In the genomic region with DNA sequence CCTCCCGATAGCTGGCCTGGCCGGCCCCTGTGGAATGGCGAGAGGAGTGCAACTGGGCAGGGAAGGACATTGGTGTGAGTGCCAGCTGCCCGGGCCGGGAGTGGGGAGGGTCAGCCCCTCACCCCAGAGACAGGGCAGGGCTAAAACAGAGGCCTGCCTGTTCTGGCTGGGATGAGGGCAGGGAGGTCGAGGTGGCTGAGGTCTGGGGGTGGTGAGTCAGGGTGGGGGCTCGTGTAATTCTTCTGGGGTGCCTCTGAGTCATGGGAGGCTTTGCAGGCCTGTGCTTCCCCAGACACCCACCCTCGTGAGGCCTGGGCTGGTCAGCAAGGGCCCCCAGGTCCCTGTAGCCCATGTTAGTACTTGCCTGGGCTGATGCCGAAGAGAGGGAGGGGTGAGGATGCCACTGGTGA, we compare ENCODE assay signal across 16 cellular contexts. TPM values are rescaled to one million over a fixed set of nuclear protein-coding genes. Genes with fewer than 3 reads are reported as not detected.
DNase-seq lines count a peak whose midpoint lies in the region; FAIRE-seq and TF ChIP-seq lines count a peak whose summit lies in the region.
"Had no signal": no experiment of that assay in that cellular context is flagged by ENCODE, and none has a peak within 500 bp of the region (broad histone marks: within the 10 kb centered on the region; RNA-seq: fewer than 3 reads in every experiment).

No MANE protein-coding gene starts in this region.

- H3K27me3 ChIP-seq in small intestine (ENCODE audit: control insufficient read depth in 2 of 2, insufficient read depth in 2 of 2, low read length in 2 of 2), result peaks cover 0 to 3% of the 10 kb centered on the region in 2 donors
- H3K27me3 ChIP-seq in H7 (ENCODE audit: control insufficient read depth, insufficient read depth, low read length), result peaks cover 24% of the 10 kb centered on the region

- H3K27me3 Mint-ChIP-seq in activated naive CD4-positive, alpha-beta T cell treated with anti-CD3 and anti-CD28 coated beads for 36 hours (ENCODE audit: low read depth), result peaks cover 32% of the 10 kb centered on the region

- no peaks in the 10 kb centered on the region for H3K36me3 Mint-ChIP-seq in activated naive CD4-positive, alpha-beta T cell treated with anti-CD3 and anti-CD28 coated beads for 36 hours (ENCODE audit: low read depth)
- H3K36me3 Mint-ChIP-seq: CD8-positive, alpha-beta T cell; stimulated activated naive B cell treated with anti-CD40 and anti-IgM and Interleukin-4, amounts not matched to agents 10 μg/mL and 1 μg/mL and 100 μg/mL, for 72 hours had no signal

- H3K4me3 ChIP-seq in kidney (ENCODE audit: low read length in 2 of 2) (peak overlapping the region; percentile 73 to 84), small intestine (ENCODE audit: low read depth in 1 of 2, low read length in 2 of 2) (peak overlapping the region in 1 of 2 donors; percentile 65), H7 (ENCODE audit: insufficient read depth, low read depth, low read length) (no peak overlapping the region)
- H3K4me3 ChIP-seq: lung had no signal

- peaks cover 23% of the 10 kb centered on the region for H3K4me1 Mint-ChIP-seq in activated naive CD4-positive, alpha-beta T cell treated with anti-CD3 and anti-CD28 coated beads for 36 hours (ENCODE audit: low read depth)

- no peaks in the 10 kb centered on the region for H3K9me3 Mint-ChIP-seq in activated naive CD4-positive, alpha-beta T cell treated with anti-CD3 and anti-CD28 coated beads for 36 hours
- H3K9me3 Mint-ChIP-seq: CD8-positive, alpha-beta T cell; stimulated activated naive B cell treated with anti-CD40 and anti-IgM and Interleukin-4, amounts not matched to agents 10 μg/mL and 1 μg/mL and 100 μg/mL, for 72 hours; T-helper 2 cell treated with Interferon-gamma antibody and Interleukin-4, amounts not matched to agents 5 μg/mL and 100 μg/mL, for 36 hours had no signal

- CTCF ChIA-PET in activated naive CD4-positive, alpha-beta T cell treated with anti-CD3 and anti-CD28 coated beads for 36 hours (lab: Charles Lee), result interaction anchor here (0.6 to 2.7 kb wide), 7 partner anchors 9 to 148 kb away, joined by 4 to 18 read pairs (median 7); partner anchors contain the start of genes GNAT1 and LSMEM2

- H3K4me3 Mint-ChIP-seq in activated naive CD4-positive, alpha-beta T cell treated with anti-CD3 and anti-CD28 coated beads for 36 hours, result no peak overlapping the region
- H3K4me3 Mint-ChIP-seq: CD8-positive, alpha-beta T cell; stimulated activated naive B cell treated with anti-CD40 and anti-IgM and Interleukin-4, amounts not matched to agents 10 μg/mL and 1 μg/mL and 100 μg/mL, for 72 hours; T-helper 2 cell treated with Interferon-gamma antibody and Interleukin-4, amounts not matched to agents 5 μg/mL and 100 μg/mL, for 36 hours had no signal

- H3K36me3 ChIP-seq in kidney (ENCODE audit: control insufficient read depth in 1 of 2, insufficient read depth in 2 of 2, low read length in 2 of 2), result no peaks in the 10 kb centered on the region
- H3K36me3 ChIP-seq in small intestine (ENCODE audit: control insufficient read depth in 2 of 2, insufficient read depth in 2 of 2, low read length in 2 of 2), result peaks cover under 1 to 4% of the 10 kb centered on the region in 2 donors
- no peaks in the 10 kb centered on the region for H3K36me3 ChIP-seq in H7 (replicated peaks; ENCODE audit: control insufficient read depth, insufficient read depth, low read length)

- H3K9ac ChIP-seq in kidney (ENCODE audit: low read length in 2 of 2), result peak overlapping the region in 1 of 2 donors; percentile 95

- H3K4me1 ChIP-seq in kidney (ENCODE audit: control insufficient read depth in 1 of 2, insufficient read depth in 1 of 2, low read depth in 1 of 2, low read length in 2 of 2) (peaks cover 38 to 53% of the 10 kb centered on the region in 2 donors), small intestine (ENCODE audit: control insufficient read depth in 2 of 2, insufficient read depth in 1 of 2, low read depth in 1 of 2, low read length in 1 of 2) (peaks cover 0 to 4% of the 10 kb centered on the region in 2 donors)

- FAIRE-seq in kidney (lab: Jason Lieb, UNC) (no peak), small intestine (lab: Jason Lieb, UNC) (no peak)

- H3K9me3 ChIP-seq in kidney (ENCODE audit: control insufficient read depth in 1 of 2, low read length in 2 of 2) (no peaks in the 10 kb centered on the region), small intestine (ENCODE audit: control insufficient read depth, low read depth) (no peaks in the 10 kb centered on the region)

- WGBS in small intestine, 3 donors, result 53 to 68% (median 57%) methylated on average over 7 to 9 of the region's 9 CpGs

- TF ChIP-seq CTCF in kidney (IDR thresholded peaks at IDR 0.05; ENCODE audit: borderline replicate concordance, extremely low read depth, insufficient read depth), result no peak

- DNase-seq in ELR (ENCODE audit: low read depth) (peak; percentile 70), amniotic epithelial cell (ENCODE audit: low read depth) (peak; percentile 42), kidney (no peak), small intestine (no peak), OCI-M2 (lab: John Stamatoyannopoulos, UW; ENCODE audit: unreplicated experiment) (no peak), NCI-H774 (lab: John Stamatoyannopoulos, UW) (no peak), H7 (no peak)
- no peak for DNase-seq in activated naive CD4-positive, alpha-beta T cell treated with anti-CD3 and anti-CD28 coated beads for 36 hours
- DNase-seq: CD8-positive, alpha-beta T cell; NCI-H1092 treated with DMSO at 0.1 percent for 48 hours; NCI-H345; stimulated activated CD4-positive, alpha-beta T cell treated with anti-CD3 and anti-CD28 coated beads, Interleukin-4, amount 100 ng/mL, for 1 hour; stimulated activated naive B cell treated with anti-CD40 and anti-IgM and Interleukin-4, amounts not matched to agents 10 μg/mL and 1 μg/mL and 100 μg/mL, for 72 hours had no signal

- no peak overlapping the region for H3K27ac Mint-ChIP-seq in activated naive CD4-positive, alpha-beta T cell treated with anti-CD3 and anti-CD28 coated beads for 36 hours
- H3K27ac Mint-ChIP-seq: CD8-positive, alpha-beta T cell; progenitor cell of endocrine pancreas; stimulated activated naive B cell treated with anti-CD40 and anti-IgM and Interleukin-4, amounts not matched to agents 10 μg/mL and 1 μg/mL and 100 μg/mL, for 72 hours; T-helper 2 cell treated with Interferon-gamma antibody and Interleukin-4, amounts not matched to agents 5 μg/mL and 100 μg/mL, for 36 hours had no signal

- intact Hi-C loops in kidney (cut with DNase I), result loop anchor here (5.0 kb wide), 1 partner anchor 43 kb away; no protein-coding TSS in a partner anchor
- intact Hi-C loops in activated naive CD4-positive, alpha-beta T cell treated with anti-CD3 and anti-CD28 coated beads for 36 hours (cut with micrococcal nuclease), result no loop called here

- peak overlapping the region; percentile 91 to 94 for H3K27ac ChIP-seq in kidney (ENCODE audit: low read depth in 2 of 2, low read length in 2 of 2)
- H3K27ac ChIP-seq in small intestine (ENCODE audit: low read depth in 1 of 2, low read length in 1 of 2), result peak overlapping the region; percentile 93 to 99

RNA-seq across cellular contexts. Expression of gene SEMA3B, which starts 1.5 kb away (rescaled TPM):
- total RNA-seq in kidney, result 96.1 TPM
- polyA plus RNA-seq in kidney (ENCODE audit: insufficient read depth, low read depth, low replicate concordance), result 99.9 TPM
- 100 to 1,000 TPM in 2 of 3 donors, 10 to 100 TPM in 1; 39.2 to 204 (median 164) TPM for polyA plus RNA-seq in small intestine
- under 1 TPM; 0.33 to 0.37 TPM for total RNA-seq in activated naive CD4-positive, alpha-beta T cell treated with anti-CD3 and anti-CD28 coated beads for 36 hours
- total RNA-seq in H7 (2014; rRNA removed; shearing (Covaris generic)), result 2.8 and 4.4 TPM in 2 replicates

RNA-seq across cellular contexts. Expression of gene LSMEM2, which starts 8.5 kb away (rescaled TPM):
- total RNA-seq in kidney, result 0.22 TPM
- polyA plus RNA-seq in kidney (ENCODE audit: insufficient read depth, low read depth, low replicate concordance), result 0.62 TPM
- polyA plus RNA-seq in small intestine, result under 1 TPM in 2 of 3 donors, not detected in 1; 0.21 to 0.54 TPM
- not detected for total RNA-seq in activated naive CD4-positive, alpha-beta T cell treated with anti-CD3 and anti-CD28 coated beads for 36 hours
- total RNA-seq in H7 (2014; rRNA removed; shearing (Covaris generic)), result 0.07 and 1.2 TPM in 2 replicates
- total RNA-seq: CD8-positive, alpha-beta T cell; progenitor cell of endocrine pancreas had no signal

RNA-seq across cellular contexts. Expression of gene IFRD2, which starts 21.8 kb away (rescaled TPM):
- 78.1 TPM for total RNA-seq in kidney
- polyA plus RNA-seq in kidney (ENCODE audit: insufficient read depth, low read depth, low replicate concordance) (54.1 TPM), small intestine (10 to 100 TPM; 65.8 to 93.4 (median 76.2) TPM)
- total RNA-seq in activated naive CD4-positive, alpha-beta T cell treated with anti-CD3 and anti-CD28 coated beads for 36 hours, result 100 to 1,000 TPM; 117 to 125 TPM
- 118 and 146 TPM in 2 replicates for total RNA-seq in H7 (2014; rRNA removed; shearing (Covaris generic))

RNA-seq across cellular contexts. Expression of gene HYAL3, which starts 28.8 kb away (rescaled TPM):
- total RNA-seq in kidney, result 2.0 TPM
- polyA plus RNA-seq in kidney (ENCODE audit: insufficient read depth, low read depth, low replicate concordance), result 3.2 TPM
- polyA plus RNA-seq in small intestine, result 1 to 10 TPM; 1.6 to 4.1 (median 2.7) TPM
- total RNA-seq in activated naive CD4-positive, alpha-beta T cell treated with anti-CD3 and anti-CD28 coated beads for 36 hours, result under 1 TPM; 0.74 to 0.88 TPM
- 3.5 and 5.7 TPM in 2 replicates for total RNA-seq in H7 (2014; rRNA removed; shearing (Covaris generic))

RNA-seq across cellular contexts. Expression of gene NAA80, which starts 28.8 kb away (rescaled TPM):
- total RNA-seq in kidney, result 10.7 TPM
- 8.7 TPM for polyA plus RNA-seq in kidney (ENCODE audit: insufficient read depth, low read depth, low replicate concordance)
- 1 to 10 TPM; 2.4 to 8.5 (median 6.5) TPM for polyA plus RNA-seq in small intestine
- 10 to 100 TPM in 1 of 2 experiments, 1 to 10 TPM in 1; 7.9 to 10.5 TPM for total RNA-seq in activated naive CD4-positive, alpha-beta T cell treated with anti-CD3 and anti-CD28 coated beads for 36 hours
- total RNA-seq in H7 (2014; rRNA removed; shearing (Covaris generic)), result 23.7 and 28.3 TPM in 2 replicates

Comparison
In these comparisons a context has a peak if more than half of its experiments do, and no peak if none do; other contexts are left out.
1. DNase-seq: peak in ELR (single experiment) and amniotic epithelial cell (single experiment); none in kidney (single experiment), small intestine (single experiment), OCI-M2 (single experiment), NCI-H774 (single experiment), activated naive CD4-positive, alpha-beta T cell treated with anti-CD3 and anti-CD28 coated beads for 36 hours (single experiment) and H7 (single experiment).
2. RNA of gene SEMA3B, which starts 1.5 kb away (total RNA-seq): 96.1 TPM in kidney (single experiment); 2.8 to 4.4 TPM in H7 and 0.33 to 0.37 TPM in activated naive CD4-positive, alpha-beta T cell treated with anti-CD3 and anti-CD28 coated beads for 36 hours; every median in the first group is over 10 times any median in the second.